5 cellular contexts compared by ENCODE assay signal in the genomic region with DNA sequence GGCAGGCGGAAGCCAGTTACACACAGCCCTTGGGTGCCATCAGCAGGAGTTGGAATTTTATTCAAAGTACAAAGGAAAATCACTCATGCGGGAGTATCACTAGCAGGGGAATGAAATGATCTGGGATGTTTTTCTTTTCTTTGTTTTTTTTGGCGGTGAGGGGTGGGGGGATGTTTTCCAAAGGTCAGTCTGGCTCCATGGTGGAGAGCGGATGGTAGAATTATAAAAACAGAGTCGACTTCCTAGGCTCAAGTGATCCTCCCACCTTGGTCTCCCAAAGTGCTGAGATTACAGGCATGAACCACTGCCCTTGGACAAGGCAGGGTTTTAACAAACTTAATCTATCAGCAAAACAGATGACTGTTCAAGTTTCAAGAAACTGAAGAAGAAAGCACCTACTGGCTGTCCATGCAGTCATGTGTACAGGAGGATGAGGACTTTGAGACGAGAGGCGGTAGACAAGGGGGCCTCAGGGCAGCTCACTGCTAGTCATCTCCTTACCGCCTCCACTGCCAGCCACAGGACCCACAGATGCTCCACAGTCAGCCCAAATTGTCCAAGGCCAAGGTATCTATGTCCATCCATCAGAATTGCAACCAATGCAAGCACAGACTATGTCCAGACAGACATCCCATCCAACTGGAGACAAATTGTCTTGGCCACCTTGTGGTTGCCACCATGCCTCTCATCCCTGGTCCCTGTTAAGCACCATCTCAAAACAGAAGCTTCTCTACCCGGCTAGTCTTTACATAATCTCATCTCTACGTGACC. TPM values are rescaled to one million over a fixed set of nuclear protein-coding genes. Genes with fewer than 3 reads are reported as not detected.
"Had no signal": no experiment of that assay in that cellular context is flagged by ENCODE, and none has a peak within 500 bp of the region (broad histone marks: within the 10 kb centered on the region; RNA-seq: fewer than 3 reads in every experiment).

No MANE protein-coding gene starts in this region.

RNA-seq across cellular contexts. Expression of a gene that starts 14.1 kb away (rescaled TPM):
- total RNA-seq: cardiac septum, dermis blood vessel endothelial cell, left ventricle myocardium inferior had no signal

RNA-seq across cellular contexts. Expression of a gene that starts 59.3 kb away (rescaled TPM):
- total RNA-seq: dermis blood vessel endothelial cell, mononuclear cell, urinary bladder had no signal
